ENCODE assay signal across 11 cellular contexts in the genomic region with DNA sequence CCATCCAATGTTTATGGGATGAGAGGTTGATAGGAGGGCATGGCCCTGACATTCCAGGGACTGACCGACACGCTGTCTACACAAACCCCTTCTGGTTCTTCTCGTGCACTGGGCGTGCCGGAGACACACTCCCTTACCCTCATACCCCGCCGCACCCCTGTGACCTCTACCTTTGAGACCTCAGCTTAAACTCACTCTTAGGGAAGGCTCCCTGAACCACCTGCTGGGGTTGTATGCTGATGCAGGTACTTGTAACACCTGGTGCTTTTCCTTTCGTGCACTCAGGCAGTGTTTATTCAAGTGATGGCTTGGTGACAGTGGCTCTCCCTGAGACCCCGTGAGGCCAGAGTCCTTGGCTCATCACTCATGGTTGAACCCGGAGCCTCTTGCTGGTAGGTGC.
"Had no signal": no experiment of that assay in that cellular context is flagged by ENCODE, and none has a peak within 500 bp of the region (broad histone marks: within the 10 kb centered on the region; RNA-seq: fewer than 3 reads in every experiment).

No MANE protein-coding gene starts in this region.

- H3K4me1 ChIP-seq: sigmoid colon had no signal

- H3K27ac ChIP-seq: sigmoid colon had no signal

- H3K36me3 ChIP-seq: sigmoid colon had no signal

- H3K9me3 ChIP-seq: sigmoid colon had no signal

- H3K9me3 Mint-ChIP-seq: activated CD4-positive, alpha-beta memory T cell treated with anti-CD3 and anti-CD28 coated beads, Interleukin-2, amount 10 ng/mL, durations not matched to agents 7 days and 5 days; endodermal cell had no signal

- H3K27me3 Mint-ChIP-seq: activated CD4-positive, alpha-beta memory T cell treated with anti-CD3 and anti-CD28 coated beads, Interleukin-2, amount 10 ng/mL, durations not matched to agents 7 days and 5 days had no signal

- H3K4me3 ChIP-seq: sigmoid colon had no signal

- H3K4me3 Mint-ChIP-seq: activated CD4-positive, alpha-beta memory T cell treated with anti-CD3 and anti-CD28 coated beads, Interleukin-2, amount 10 ng/mL, durations not matched to agents 7 days and 5 days; endodermal cell had no signal

- H3K27me3 ChIP-seq: sigmoid colon had no signal

- DNase-seq: activated CD4-positive, alpha-beta memory T cell treated with anti-CD3 and anti-CD28 coated beads, Interleukin-2, amount 10 ng/mL, durations not matched to agents 7 days and 5 days; activated CD4-positive, alpha-beta T cell treated with anti-CD3 and anti-CD28 coated beads for 1 hour; activated CD8-positive, alpha-beta memory T cell treated with anti-CD3 and anti-CD28 coated beads, Interleukin-2, amount 50 U/mL, for 4 hours; endodermal cell; hypothalamus; mesenchymal stem cell; sigmoid colon; stimulated activated CD4-positive, alpha-beta T cell treated with anti-CD3 and anti-CD28 coated beads, Interleukin-12 subunit alpha, Interleukin-12 subunit beta, amount 100 ng/mL, for 4 hours; stimulated activated naive CD4-positive, alpha-beta T cell; substantia nigra; trophoblast cell had no signal

- H3K27ac Mint-ChIP-seq: activated CD4-positive, alpha-beta memory T cell treated with anti-CD3 and anti-CD28 coated beads, Interleukin-2, amount 10 ng/mL, durations not matched to agents 7 days and 5 days; endodermal cell had no signal
